ENCODE assay signal across 1 cellular context in the genomic region with DNA sequence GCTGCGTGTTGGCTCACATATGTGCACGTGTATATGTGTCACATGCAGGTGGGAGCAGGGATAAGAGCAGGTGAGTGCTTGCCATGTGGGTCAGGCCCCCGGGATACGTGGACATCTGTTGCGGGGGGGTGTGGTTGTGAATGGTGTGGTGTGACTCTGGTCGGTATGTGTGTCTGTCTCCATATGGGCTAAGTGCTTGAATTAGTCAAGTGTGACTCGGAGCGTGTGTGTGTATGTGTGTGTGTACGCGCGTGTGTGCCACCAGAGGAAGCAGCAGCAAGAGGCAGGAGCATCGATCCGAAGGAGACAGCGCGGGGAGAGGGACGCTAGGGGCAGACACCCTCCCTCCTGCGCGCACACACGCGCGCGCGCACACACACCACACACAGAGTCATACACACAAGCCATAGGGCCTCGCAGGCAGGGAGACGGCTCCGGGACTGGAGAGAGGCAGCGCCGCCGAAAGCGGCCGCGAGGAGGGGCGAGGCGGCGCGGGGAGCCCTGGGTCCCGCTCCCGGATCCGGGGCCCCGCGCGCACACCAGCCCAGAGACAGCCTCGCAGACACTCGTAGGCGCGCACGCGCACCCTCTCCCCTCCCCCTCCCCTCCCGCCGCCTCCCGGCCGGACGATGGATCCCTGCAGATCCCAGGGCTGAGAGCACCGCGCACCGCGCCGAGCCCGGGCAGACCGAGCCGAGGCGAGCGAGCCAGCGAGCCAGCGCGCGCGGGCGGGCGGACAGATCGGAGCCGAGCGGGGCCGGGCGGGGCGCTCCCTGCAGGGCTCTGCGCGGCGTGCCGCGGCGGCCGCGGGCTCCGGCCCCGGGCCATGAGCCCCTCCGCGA.
TF ChIP-seq lines count a peak whose summit lies in the region.

A gene (plus strand): TSS at position 597 of the 842 bp plus-strand sequence. CDS start 1,171 bp downstream, outside the sequence.

TF ChIP-seq in A549, 52 proteins besides CTCF, POLR2A, EP300 and RAD21 (continued from another document):
- TF ChIP-seq MYC (IDR thresholded peaks at IDR 0.05; ENCODE audit: borderline replicate concordance, low read length) (no peak), JUN (IDR thresholded peaks at IDR 0.05) (peak in 1 of 2 experiments; percentile 24; a peak in 1 of 5 replicates), FOSL2 (IDR thresholded peaks at IDR 0.05) (no peak), FOSL2 (CRISPR knock-in tag; IDR thresholded peaks at IDR 0.05) (no peak)
